ENCODE assay signal across 1 cellular context in the genomic region with DNA sequence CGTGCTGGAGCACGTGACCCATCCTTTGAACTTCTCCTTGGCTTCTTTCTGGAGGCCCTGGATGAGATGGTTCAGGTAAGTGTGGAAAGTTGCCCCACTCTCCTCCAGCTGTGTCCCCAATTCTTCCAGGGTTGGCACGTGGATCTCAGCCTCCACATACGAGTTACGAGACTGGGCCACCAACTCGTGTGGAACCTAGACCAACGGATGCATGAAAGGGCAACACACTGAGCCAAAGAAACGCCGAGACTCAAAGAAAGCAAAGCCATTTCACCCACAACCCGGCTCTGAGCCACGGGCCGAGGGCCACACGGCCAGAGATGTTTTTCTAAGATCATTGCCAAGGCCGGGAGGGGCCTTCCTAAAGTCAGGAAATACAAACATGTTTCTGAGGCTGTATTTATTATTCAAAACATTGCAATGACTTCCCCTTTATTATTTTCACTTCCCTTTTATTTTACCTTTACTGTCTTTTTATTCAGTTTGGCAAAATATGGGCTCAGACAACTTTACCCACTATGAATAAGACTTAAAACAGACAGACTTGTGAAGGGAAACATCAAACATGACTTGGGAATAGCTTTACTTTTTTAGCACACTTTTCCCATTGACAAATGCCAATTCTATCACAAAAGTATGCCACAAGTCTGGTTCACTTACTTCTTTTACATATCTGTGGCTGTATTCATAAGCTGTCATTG.
TF ChIP-seq lines count a peak whose summit lies in the region.

No MANE protein-coding gene starts in this region.

TF ChIP-seq in GM12878, 131 proteins besides CTCF, POLR2A, EP300 and RAD21 (continued from another document):
- TF ChIP-seq, protein P1, sequence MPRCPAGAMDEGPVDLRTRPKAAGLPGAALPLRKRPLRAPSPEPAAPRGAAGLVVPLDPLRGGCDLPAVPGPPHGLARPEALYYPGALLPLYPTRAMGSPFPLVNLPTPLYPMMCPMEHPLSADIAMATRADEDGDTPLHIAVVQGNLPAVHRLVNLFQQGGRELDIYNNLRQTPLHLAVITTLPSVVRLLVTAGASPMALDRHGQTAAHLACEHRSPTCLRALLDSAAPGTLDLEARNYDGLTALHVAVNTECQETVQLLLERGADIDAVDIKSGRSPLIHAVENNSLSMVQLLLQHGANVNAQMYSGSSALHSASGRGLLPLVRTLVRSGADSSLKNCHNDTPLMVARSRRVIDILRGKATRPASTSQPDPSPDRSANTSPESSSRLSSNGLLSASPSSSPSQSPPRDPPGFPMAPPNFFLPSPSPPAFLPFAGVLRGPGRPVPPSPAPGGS (IDR thresholded peaks at IDR 0.05; ENCODE audit: borderline replicate concordance, insufficient read depth, low read depth, low read length, poor library complexity, severe bottlenecking) = no peak
- TF ChIP-seq FOXM1 (IDR thresholded peaks at IDR 0.05; ENCODE audit: low read depth, low read length) = peak; percentile 68; the same call in 1 of the 2 replicates
- TF ChIP-seq DPF2 (IDR thresholded peaks at IDR 0.05) = peak; percentile 91
- TF ChIP-seq, protein P2, sequence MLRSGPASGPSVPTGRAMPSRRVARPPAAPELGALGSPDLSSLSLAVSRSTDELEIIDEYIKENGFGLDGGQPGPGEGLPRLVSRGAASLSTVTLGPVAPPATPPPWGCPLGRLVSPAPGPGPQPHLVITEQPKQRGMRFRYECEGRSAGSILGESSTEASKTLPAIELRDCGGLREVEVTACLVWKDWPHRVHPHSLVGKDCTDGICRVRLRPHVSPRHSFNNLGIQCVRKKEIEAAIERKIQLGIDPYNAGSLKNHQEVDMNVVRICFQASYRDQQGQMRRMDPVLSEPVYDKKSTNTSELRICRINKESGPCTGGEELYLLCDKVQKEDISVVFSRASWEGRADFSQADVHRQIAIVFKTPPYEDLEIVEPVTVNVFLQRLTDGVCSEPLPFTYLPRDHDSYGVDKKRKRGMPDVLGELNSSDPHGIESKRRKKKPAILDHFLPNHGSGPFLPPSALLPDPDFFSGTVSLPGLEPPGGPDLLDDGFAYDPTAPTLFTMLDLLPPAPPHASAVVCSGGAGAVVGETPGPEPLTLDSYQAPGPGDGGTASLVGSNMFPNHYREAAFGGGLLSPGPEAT (IDR thresholded peaks at IDR 0.05; ENCODE audit: low read depth) = peak; percentile 88
- TF ChIP-seq STAT3 (IDR thresholded peaks at IDR 0.05; ENCODE audit: low read depth, low read length) = no peak
- TF ChIP-seq RFX5 (IDR thresholded peaks at IDR 0.05; ENCODE audit: low read depth, low read length) = no peak
- TF ChIP-seq MTA2 (IDR thresholded peaks at IDR 0.05; ENCODE audit: low read depth) = peak; percentile 66
- TF ChIP-seq TCF7 (IDR thresholded peaks at IDR 0.05; ENCODE audit: borderline replicate concordance) = no peak
- no peak for TF ChIP-seq SMAD1 (IDR thresholded peaks at IDR 0.05; ENCODE audit: low read depth, partially characterized antibody)
- no peak for TF ChIP-seq CHD2 (IDR thresholded peaks at IDR 0.05; ENCODE audit: borderline replicate concordance, low read depth, low read length)
- no peak for TF ChIP-seq ZNF24 (IDR thresholded peaks at IDR 0.05)
- no peak for TF ChIP-seq CHD1 (IDR thresholded peaks at IDR 0.05; ENCODE audit: low read depth, low read length)
- no peak for TF ChIP-seq TCF3 (IDR thresholded peaks at IDR 0.05; ENCODE audit: borderline replicate concordance, insufficient read depth, low read depth, low read length)
- TF ChIP-seq MTA3 (IDR thresholded peaks at IDR 0.05; ENCODE audit: borderline replicate concordance, low read length) = 0 out of 2 replicates have a peak, but pooled peaks have one; percentile 57
- no peak for TF ChIP-seq HDGF (IDR thresholded peaks at IDR 0.05)
- no peak; the same call in none of the 2 replicates for TF ChIP-seq EED (IDR thresholded peaks at IDR 0.05; ENCODE audit: low read depth)
- no peak for TF ChIP-seq ZNF384 (IDR thresholded peaks at IDR 0.05; ENCODE audit: borderline replicate concordance, low read depth, low read length)
- no peak for TF ChIP-seq MYC (IDR thresholded peaks at IDR 0.05; ENCODE audit: insufficient read depth, insufficient read length, insufficient replicate concordance, low read length, severe bottlenecking)
- TF ChIP-seq NFXL1 (IDR thresholded peaks at IDR 0.05; ENCODE audit: borderline replicate concordance) = no peak
- TF ChIP-seq, protein P3, sequence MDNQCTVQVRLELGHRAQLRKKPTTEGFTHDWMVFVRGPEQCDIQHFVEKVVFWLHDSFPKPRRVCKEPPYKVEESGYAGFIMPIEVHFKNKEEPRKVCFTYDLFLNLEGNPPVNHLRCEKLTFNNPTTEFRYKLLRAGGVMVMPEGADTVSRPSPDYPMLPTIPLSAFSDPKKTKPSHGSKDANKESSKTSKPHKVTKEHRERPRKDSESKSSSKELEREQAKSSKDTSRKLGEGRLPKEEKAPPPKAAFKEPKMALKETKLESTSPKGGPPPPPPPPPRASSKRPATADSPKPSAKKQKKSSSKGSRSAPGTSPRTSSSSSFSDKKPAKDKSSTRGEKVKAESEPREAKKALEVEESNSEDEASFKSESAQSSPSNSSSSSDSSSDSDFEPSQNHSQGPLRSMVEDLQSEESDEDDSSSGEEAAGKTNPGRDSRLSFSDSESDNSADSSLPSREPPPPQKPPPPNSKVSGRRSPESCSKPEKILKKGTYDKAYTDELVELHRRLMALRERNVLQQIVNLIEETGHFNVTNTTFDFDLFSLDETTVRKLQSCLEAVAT (IDR thresholded peaks at IDR 0.05) = peak; percentile 55; the same call in 1 of the 2 replicates
- 0 out of 2 replicates have a peak, but pooled peaks have one; percentile 9 for TF ChIP-seq BCL11A (IDR thresholded peaks at IDR 0.05; ENCODE audit: low read depth, low read length)
- TF ChIP-seq ZSCAN29 (IDR thresholded peaks at IDR 0.05) = no peak
- TF ChIP-seq, protein P4, sequence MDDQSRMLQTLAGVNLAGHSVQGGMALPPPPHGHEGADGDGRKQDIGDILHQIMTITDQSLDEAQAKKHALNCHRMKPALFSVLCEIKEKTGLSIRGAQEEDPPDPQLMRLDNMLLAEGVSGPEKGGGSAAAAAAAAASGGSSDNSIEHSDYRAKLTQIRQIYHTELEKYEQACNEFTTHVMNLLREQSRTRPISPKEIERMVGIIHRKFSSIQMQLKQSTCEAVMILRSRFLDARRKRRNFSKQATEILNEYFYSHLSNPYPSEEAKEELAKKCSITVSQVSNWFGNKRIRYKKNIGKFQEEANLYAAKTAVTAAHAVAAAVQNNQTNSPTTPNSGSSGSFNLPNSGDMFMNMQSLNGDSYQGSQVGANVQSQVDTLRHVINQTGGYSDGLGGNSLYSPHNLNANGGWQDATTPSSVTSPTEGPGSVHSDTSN (IDR thresholded peaks at IDR 0.05; ENCODE audit: insufficient replicate concordance, low read depth, low read length) = no peak
- 0 out of 2 replicates have a peak, but pooled peaks have one; percentile 1 for TF ChIP-seq MXI1 (IDR thresholded peaks at IDR 0.05; ENCODE audit: low read depth, low read length)
- TF ChIP-seq, protein P5, sequence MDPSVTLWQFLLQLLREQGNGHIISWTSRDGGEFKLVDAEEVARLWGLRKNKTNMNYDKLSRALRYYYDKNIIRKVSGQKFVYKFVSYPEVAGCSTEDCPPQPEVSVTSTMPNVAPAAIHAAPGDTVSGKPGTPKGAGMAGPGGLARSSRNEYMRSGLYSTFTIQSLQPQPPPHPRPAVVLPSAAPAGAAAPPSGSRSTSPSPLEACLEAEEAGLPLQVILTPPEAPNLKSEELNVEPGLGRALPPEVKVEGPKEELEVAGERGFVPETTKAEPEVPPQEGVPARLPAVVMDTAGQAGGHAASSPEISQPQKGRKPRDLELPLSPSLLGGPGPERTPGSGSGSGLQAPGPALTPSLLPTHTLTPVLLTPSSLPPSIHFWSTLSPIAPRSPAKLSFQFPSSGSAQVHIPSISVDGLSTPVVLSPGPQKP (IDR thresholded peaks at IDR 0.05; ENCODE audit: low read depth, low read length) = no peak
- peak; percentile 48; the same call in 1 of the 2 replicates for TF ChIP-seq JUNB (IDR thresholded peaks at IDR 0.05)
- TF ChIP-seq, protein P6, sequence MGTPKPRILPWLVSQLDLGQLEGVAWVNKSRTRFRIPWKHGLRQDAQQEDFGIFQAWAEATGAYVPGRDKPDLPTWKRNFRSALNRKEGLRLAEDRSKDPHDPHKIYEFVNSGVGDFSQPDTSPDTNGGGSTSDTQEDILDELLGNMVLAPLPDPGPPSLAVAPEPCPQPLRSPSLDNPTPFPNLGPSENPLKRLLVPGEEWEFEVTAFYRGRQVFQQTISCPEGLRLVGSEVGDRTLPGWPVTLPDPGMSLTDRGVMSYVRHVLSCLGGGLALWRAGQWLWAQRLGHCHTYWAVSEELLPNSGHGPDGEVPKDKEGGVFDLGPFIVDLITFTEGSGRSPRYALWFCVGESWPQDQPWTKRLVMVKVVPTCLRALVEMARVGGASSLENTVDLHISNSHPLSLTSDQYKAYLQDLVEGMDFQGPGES (IDR thresholded peaks at IDR 0.05) = no peak
- peak; percentile 93 to 97 for TF ChIP-seq IKZF2 (IDR thresholded peaks at IDR 0.05)
- TF ChIP-seq NFIC (IDR thresholded peaks at IDR 0.05; ENCODE audit: low read depth, low read length) = peak; percentile 82
- TF ChIP-seq CREB1 (IDR thresholded peaks at IDR 0.05; ENCODE audit: low read depth) = peak; percentile 35; the same call in 1 of the 2 replicates
- peak; percentile 36; the same call in 1 of the 2 replicates for TF ChIP-seq LARP7 (IDR thresholded peaks at IDR 0.05)
- TF ChIP-seq, protein P7, sequence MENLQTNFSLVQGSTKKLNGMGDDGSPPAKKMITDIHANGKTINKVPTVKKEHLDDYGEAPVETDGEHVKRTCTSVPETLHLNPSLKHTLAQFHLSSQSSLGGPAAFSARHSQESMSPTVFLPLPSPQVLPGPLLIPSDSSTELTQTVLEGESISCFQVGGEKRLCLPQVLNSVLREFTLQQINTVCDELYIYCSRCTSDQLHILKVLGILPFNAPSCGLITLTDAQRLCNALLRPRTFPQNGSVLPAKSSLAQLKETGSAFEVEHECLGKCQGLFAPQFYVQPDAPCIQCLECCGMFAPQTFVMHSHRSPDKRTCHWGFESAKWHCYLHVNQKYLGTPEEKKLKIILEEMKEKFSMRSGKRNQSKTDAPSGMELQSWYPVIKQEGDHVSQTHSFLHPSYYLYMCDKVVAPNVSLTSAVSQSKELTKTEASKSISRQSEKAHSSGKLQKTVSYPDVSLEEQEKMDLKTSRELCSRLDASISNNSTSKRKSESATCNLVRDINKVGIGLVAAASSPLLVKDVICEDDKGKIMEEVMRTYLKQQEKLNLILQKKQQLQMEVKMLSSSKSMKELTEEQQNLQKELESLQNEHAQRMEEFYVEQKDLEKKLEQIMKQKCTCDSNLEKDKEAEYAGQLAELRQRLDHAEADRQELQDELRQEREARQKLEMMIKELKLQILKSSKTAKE (IDR thresholded peaks at IDR 0.05; ENCODE audit: low read depth, poor library complexity, severe bottlenecking) = peak; percentile 23
- TF ChIP-seq SRF (IDR thresholded peaks at IDR 0.05; ENCODE audit: low read depth in 2 of 2, low read length in 2 of 2) = no peak
- 0 out of 2 replicates have a peak, but pooled peaks have one; percentile 33 for TF ChIP-seq POLR2AphosphoS5 (IDR thresholded peaks at IDR 0.05; ENCODE audit: low read length)
